2 cellular contexts compared by ENCODE assay signal in genomic region chr15:60706145-60706544, GRCh38.
TF ChIP-seq lines count a peak whose summit lies in the region.

No MANE protein-coding gene starts in this region.

TF ChIP-seq in IMR-90, 13 proteins besides CTCF, POLR2A, EP300 and RAD21:
- TF ChIP-seq SMC3 (IDR thresholded peaks at IDR 0.05; ENCODE audit: low read depth, low read length) (no peak), RCOR1 (IDR thresholded peaks at IDR 0.05; ENCODE audit: insufficient replicate concordance, low read length) (no peak), MAFK (IDR thresholded peaks at IDR 0.05; ENCODE audit: low read depth, low read length) (no peak), FOS (IDR thresholded peaks at IDR 0.05; ENCODE audit: low read depth, low read length) (no peak)
TF ChIP-seq in IMR-90: peak in this region for 0.

TF ChIP-seq in HepG2, 621 proteins besides CTCF, POLR2A, EP300 and RAD21:
- no peak for TF ChIP-seq RARG (CRISPR knock-in tag; IDR thresholded peaks at IDR 0.05; ENCODE audit: low read depth)
- TF ChIP-seq CERS6 (CRISPR knock-in tag; IDR thresholded peaks at IDR 0.05) = no peak
- no peak for TF ChIP-seq AFF4 (CRISPR knock-in tag; IDR thresholded peaks at IDR 0.05)
- TF ChIP-seq TSC22D2 (CRISPR knock-in tag; IDR thresholded peaks at IDR 0.05; ENCODE audit: borderline replicate concordance) = no peak
- no peak for TF ChIP-seq EED (CRISPR knock-in tag; IDR thresholded peaks at IDR 0.05)
- TF ChIP-seq NFRKB (IDR thresholded peaks at IDR 0.05) = no peak
- TF ChIP-seq EZH2 (conservative IDR thresholded peaks at IDR 0.05; ENCODE audit: low read depth, low read length) = no peak
- no peak for TF ChIP-seq MNT (IDR thresholded peaks at IDR 0.05)
- TF ChIP-seq ZNF235 (CRISPR knock-in tag; IDR thresholded peaks at IDR 0.05; ENCODE audit: borderline replicate concordance) = no peak
- no peak for TF ChIP-seq MBNL3 (CRISPR knock-in tag; conservative IDR thresholded peaks at IDR 0.05)
- no peak for TF ChIP-seq TEAD2 (CRISPR knock-in tag; IDR thresholded peaks at IDR 0.05)
